In the genomic region with DNA sequence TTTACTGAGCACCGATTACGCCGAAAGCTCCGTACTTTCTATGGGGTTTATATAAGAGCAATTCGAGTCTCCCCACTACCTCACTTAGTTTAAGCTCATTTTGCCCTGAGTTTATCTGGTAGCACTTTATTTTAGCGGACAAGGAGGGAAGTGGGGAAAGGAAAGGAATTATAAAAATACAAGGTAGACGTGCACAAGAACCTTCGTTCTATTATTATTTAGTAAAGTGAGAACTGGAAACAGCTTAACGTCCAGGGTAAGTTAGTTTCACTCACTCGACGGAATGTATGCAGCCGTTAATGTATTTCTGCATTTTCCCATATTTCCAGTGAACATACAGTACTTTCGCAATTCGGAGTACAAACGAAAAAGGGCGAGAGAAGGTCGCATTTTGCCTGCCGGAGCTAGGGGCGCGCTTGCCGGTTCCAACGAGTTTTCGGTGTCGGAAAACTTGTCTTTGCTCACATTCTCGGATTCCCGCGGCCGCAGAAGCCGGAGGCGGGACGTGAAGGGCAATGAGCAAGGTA, we compare ENCODE assay signal across 8 cellular contexts. TPM values are rescaled to one million over a fixed set of nuclear protein-coding genes. Genes with fewer than 3 reads are reported as not detected.
DNase-seq lines count a peak whose midpoint lies in the region; FAIRE-seq and TF ChIP-seq lines count a peak whose summit lies in the region.

No MANE protein-coding gene starts in this region.

- H3K4me3 Mint-ChIP-seq in H9 = no peak overlapping the region; a peak in 3 of 5 replicates
- H3K4me3 Mint-ChIP-seq in activated CD4-positive, alpha-beta memory T cell treated with anti-CD3 and anti-CD28 coated beads for 36 hours = peak overlapping the region; percentile 97

- H2BK120ac ChIP-seq in H9 (ENCODE audit: low read depth, low read length, poor library complexity, severe bottlenecking) = no peak overlapping the region

- no peak overlapping the region for H3K4ac ChIP-seq in H9 (ENCODE audit: low read depth, low read length)

- CTCF ChIA-PET in activated CD4-positive, alpha-beta memory T cell treated with anti-CD3 and anti-CD28 coated beads for 36 hours (lab: Charles Lee) = interaction anchor here (0.6 to 2.8 kb wide), 7 partner anchors 10 to 761 kb away, joined by 3 to 19 read pairs (median 3); no protein-coding TSS in a partner anchor

- peak overlapping the region; percentile 18 for H3K18ac ChIP-seq in H9 (ENCODE audit: insufficient read length, low read depth, low read length)

- no CpG with 5 or more reads among the region's 31 CpGs for WGBS in H9 (ENCODE audit: extremely low coverage, insufficient read length, low lambda C conversion rate)

- no peaks in the 10 kb centered on the region for H3K4me1 ChIP-seq in H9 (ENCODE audit: insufficient read depth, low read length)

- peak overlapping the region; percentile 91 for H3K9ac ChIP-seq in H9 (ENCODE audit: extremely low read depth, insufficient read length, low read length)

- no peaks in the 10 kb centered on the region for H3K9me3 ChIP-seq in H9 (ENCODE audit: control insufficient read depth, low read depth, low read length)
- no peaks in the 10 kb centered on the region for H3K9me3 ChIP-seq in iPS-18c (ENCODE audit: control insufficient read depth, insufficient read depth, low read length)

- no peak overlapping the region for H4K8ac ChIP-seq in H9 (replicated peaks; ENCODE audit: insufficient read length, low read depth, low read length)

- peak; percentile 26 for TF ChIP-seq CTCF in 22Rv1 (IDR thresholded peaks at IDR 0.05)
- peak; percentile 38; the same call in 2 of the 3 replicates for TF ChIP-seq CTCF in H9 (conservative IDR thresholded peaks at IDR 0.05)
- TF ChIP-seq CTCF in D721Med (IDR thresholded peaks at IDR 0.05; ENCODE audit: insufficient read depth, missing control alignments) = no peak

- no peak for FAIRE-seq in D721Med (lab: Jason Lieb, UNC)

- no peaks in the 10 kb centered on the region for H3K79me1 ChIP-seq in H9 (ENCODE audit: insufficient read depth, low read depth, low read length, poor library complexity, severe bottlenecking)

- H3K27me3 ChIP-seq in H9 (ENCODE audit: insufficient read depth, low read length) = no peaks in the 10 kb centered on the region

- no peak overlapping the region for H2AK5ac ChIP-seq in H9 (ENCODE audit: insufficient read length, low read length)

- H4K5ac ChIP-seq in H9 (ENCODE audit: insufficient read length, low read depth, low read length) = peak overlapping the region; percentile 30

- intact Hi-C loops in activated CD4-positive, alpha-beta memory T cell treated with anti-CD3 and anti-CD28 coated beads for 36 hours (cut with micrococcal nuclease) = loop anchor here (1.0 to 10.0 kb wide), 7 partner anchors 9 to 924 kb away; partner anchors contain the start of gene TGFBR2

- H2AFZ ChIP-seq in H9 (ENCODE audit: low read length) = no peak overlapping the region

- peak overlapping the region; percentile 97 for H3K27ac ChIP-seq in 22Rv1
- H3K27ac ChIP-seq in H9 (ENCODE audit: insufficient read length, low read depth, low read length) = peak overlapping the region; percentile 61
- peak overlapping the region; percentile 96 for H3K27ac ChIP-seq in substantia nigra (ENCODE audit: low read depth, low read length, poor library complexity, severe bottlenecking)

- no peak overlapping the region for H4K91ac ChIP-seq in H9 (ENCODE audit: insufficient read length, low read depth, low read length)

- no peaks in the 10 kb centered on the region; a peak in 1 of 7 replicates for H3K36me3 Mint-ChIP-seq in H9 (ENCODE audit: insufficient read depth in 1 of 3, low read depth in 3 of 3)
- peaks cover 11% of the 10 kb centered on the region for H3K36me3 Mint-ChIP-seq in activated CD4-positive, alpha-beta memory T cell treated with anti-CD3 and anti-CD28 coated beads for 36 hours

- no peak overlapping the region for H3T11ph ChIP-seq in H9 (ENCODE audit: low read length)

- peaks cover 6% of the 10 kb centered on the region; the same call in 1 of the 2 replicates for H3K79me2 ChIP-seq in H9 (ENCODE audit: insufficient read depth, low read length)

- H3K9me3 Mint-ChIP-seq in H9 = no peaks in the 10 kb centered on the region; a peak in 1 of 5 replicates
- H3K9me3 Mint-ChIP-seq in activated CD4-positive, alpha-beta memory T cell treated with anti-CD3 and anti-CD28 coated beads for 36 hours = no peaks in the 10 kb centered on the region

- H3K23me2 ChIP-seq in H9 (ENCODE audit: insufficient read length, low read depth, low read length, poor library complexity, severe bottlenecking) = peaks cover 11% of the 10 kb centered on the region

- H3K23ac ChIP-seq in H9 (ENCODE audit: insufficient read length, low read depth, low read length) = no peak overlapping the region

- H2BK20ac ChIP-seq in H9 (ENCODE audit: low read depth, low read length, poor library complexity, severe bottlenecking) = no peak overlapping the region

- H3K14ac ChIP-seq in H9 (ENCODE audit: insufficient read depth, low read length) = peak overlapping the region; percentile 36

- no peak overlapping the region for H2BK5ac ChIP-seq in H9 (ENCODE audit: insufficient read length, low read length)

- POLR2A ChIA-PET in activated CD4-positive, alpha-beta memory T cell treated with anti-CD3 and anti-CD28 coated beads for 36 hours (lab: Charles Lee) = interaction anchor here (0.5 to 3.2 kb wide), 11 partner anchors 9 to 770 kb away, joined by 3 to 25 read pairs (median 4); no protein-coding TSS in a partner anchor

- no peak for DNase-seq in H9
- DNase-seq in activated CD4-positive, alpha-beta memory T cell treated with anti-CD3 and anti-CD28 coated beads for 36 hours = no peak
- no peak for DNase-seq in substantia nigra (lab: John Stamatoyannopoulos, UW)
- no peak for DNase-seq in globus pallidus (ENCODE audit: low spot score)
- DNase-seq in D721Med (ENCODE audit: insufficient read length, low spot score) = no peak
- no peak for DNase-seq in T-helper 9 cell

- peak overlapping the region; percentile 61 for H3K4me2 ChIP-seq in H9 (ENCODE audit: insufficient read depth, insufficient read length, low read length)

- H2BK12ac ChIP-seq in H9 (ENCODE audit: insufficient read length, low read depth, low read length) = no peak overlapping the region

- H3K27ac Mint-ChIP-seq in H9 = peak overlapping the region; percentile 90 to 99 (median 93)
- peak overlapping the region; percentile 99 for H3K27ac Mint-ChIP-seq in activated CD4-positive, alpha-beta memory T cell treated with anti-CD3 and anti-CD28 coated beads for 36 hours

- H3K27me3 Mint-ChIP-seq in H9 (ENCODE audit: low read depth) = no peaks in the 10 kb centered on the region
- H3K27me3 Mint-ChIP-seq in activated CD4-positive, alpha-beta memory T cell treated with anti-CD3 and anti-CD28 coated beads for 36 hours = no peaks in the 10 kb centered on the region

- H3K4me3 ChIP-seq in iPS-18c (ENCODE audit: insufficient read depth, low read depth, low read length) = peak overlapping the region; percentile 95

- H3K4me1 Mint-ChIP-seq in H9 = peaks cover 19 to 20% of the 10 kb centered on the region in 2 experiments
- peaks cover 6% of the 10 kb centered on the region for H3K4me1 Mint-ChIP-seq in activated CD4-positive, alpha-beta memory T cell treated with anti-CD3 and anti-CD28 coated beads for 36 hours (ENCODE audit: low read depth)

- no peak overlapping the region for H2BK15ac ChIP-seq in H9 (ENCODE audit: low read depth, low read length)

- H3K56ac ChIP-seq in H9 (ENCODE audit: insufficient read length, low read depth, low read length) = no peak overlapping the region

- no peaks in the 10 kb centered on the region for H4K20me1 ChIP-seq in H9 (ENCODE audit: control insufficient read depth, insufficient read depth, insufficient read length)

RNA-seq across cellular contexts. Expression of gene STT3B, which starts 1.2 kb away (rescaled TPM):
- 79.9 and 83.1 TPM in 2 replicates for total RNA-seq in H9 (2021)
- 100 to 1,000 TPM; 115 to 117 TPM for total RNA-seq in activated CD4-positive, alpha-beta memory T cell treated with anti-CD3 and anti-CD28 coated beads for 36 hours
